1 cellular context compared by ENCODE assay signal in genomic region chr2:20439193-20439475, GRCh38.
TF ChIP-seq lines count a peak whose summit lies in the region.

No MANE protein-coding gene starts in this region.

TF ChIP-seq in HepG2, 621 proteins besides CTCF, POLR2A, EP300 and RAD21 (continued from another document and continues in another):
- TF ChIP-seq ZNF800 (CRISPR knock-in tag; IDR thresholded peaks at IDR 0.05) (no peak), ZNF543 (CRISPR knock-in tag; IDR thresholded peaks at IDR 0.05) (no peak), RXRB (CRISPR knock-in tag; IDR thresholded peaks at IDR 0.05; ENCODE audit: borderline replicate concordance) (no peak; the same call in 1 of the 2 replicates), ZFY (CRISPR knock-in tag; IDR thresholded peaks at IDR 0.05) (no peak), SP1 (IDR thresholded peaks at IDR 0.05) (no peak), SP1 (CRISPR knock-in tag; IDR thresholded peaks at IDR 0.05) (no peak), PAF1 (CRISPR knock-in tag; IDR thresholded peaks at IDR 0.05) (no peak), ZNF33A (CRISPR knock-in tag; IDR thresholded peaks at IDR 0.05; ENCODE audit: borderline replicate concordance) (no peak), ONECUT2 (CRISPR knock-in tag; IDR thresholded peaks at IDR 0.05) (peak; percentile 64), HOXA3 (CRISPR knock-in tag; IDR thresholded peaks at IDR 0.05) (no peak), ATAD3A (CRISPR knock-in tag; IDR thresholded peaks at IDR 0.05) (no peak), SUZ12 (IDR thresholded peaks at IDR 0.05; ENCODE audit: low read depth, low read length) (no peak), ZBTB3 (CRISPR knock-in tag; IDR thresholded peaks at IDR 0.05; ENCODE audit: borderline replicate concordance, low read depth) (no peak), ZMYM3 (CRISPR knock-in tag; IDR thresholded peaks at IDR 0.05) (0 out of 2 replicates have a peak, but pooled peaks have one; percentile 43), ZNF547 (CRISPR knock-in tag; IDR thresholded peaks at IDR 0.05) (no peak), CAMTA2 (CRISPR knock-in tag; IDR thresholded peaks at IDR 0.05; ENCODE audit: borderline replicate concordance) (no peak), CHD4 (IDR thresholded peaks at IDR 0.05; ENCODE audit: borderline replicate concordance, low read length) (0 out of 2 replicates have a peak, but pooled peaks have one; percentile 16), ZNF768 (CRISPR knock-in tag; IDR thresholded peaks at IDR 0.05) (no peak), SOX13 (IDR thresholded peaks at IDR 0.05) (peak; percentile 27; the same call in 1 of the 2 replicates), SOX13 (CRISPR knock-in tag; conservative IDR thresholded peaks at IDR 0.05 in 1 of 2, IDR thresholded peaks at IDR 0.05 in 1 of 2) (peak in 1 of 2 experiments; percentile 44; a peak in 1 of 4 replicates), ZNF550 (CRISPR knock-in tag; IDR thresholded peaks at IDR 0.05; ENCODE audit: borderline replicate concordance) (no peak), MLX (CRISPR knock-in tag; IDR thresholded peaks at IDR 0.05) (no peak), MTA1 (CRISPR knock-in tag; IDR thresholded peaks at IDR 0.05; ENCODE audit: borderline replicate concordance) (no peak), IRF9 (CRISPR knock-in tag; IDR thresholded peaks at IDR 0.05; ENCODE audit: borderline replicate concordance) (no peak), PAX8 (CRISPR knock-in tag; IDR thresholded peaks at IDR 0.05; ENCODE audit: borderline replicate concordance) (no peak), ZSCAN20 (CRISPR knock-in tag; IDR thresholded peaks at IDR 0.05; ENCODE audit: borderline replicate concordance) (no peak), CEBPG (CRISPR knock-in tag; IDR thresholded peaks at IDR 0.05) (0 out of 2 replicates have a peak, but pooled peaks have one; percentile 20), ARID3A (IDR thresholded peaks at IDR 0.05; ENCODE audit: low read depth, low read length) (peak; percentile 68; the same call in 1 of the 2 replicates), SOX5 (CRISPR knock-in tag; IDR thresholded peaks at IDR 0.05; ENCODE audit: borderline replicate concordance) (peak; percentile 45), ZNF678 (CRISPR knock-in tag; IDR thresholded peaks at IDR 0.05) (no peak), HIC2 (CRISPR knock-in tag; IDR thresholded peaks at IDR 0.05; ENCODE audit: low read depth) (no peak), ZNF276 (CRISPR knock-in tag; IDR thresholded peaks at IDR 0.05; ENCODE audit: low read depth) (no peak), ZNF605 (CRISPR knock-in tag; IDR thresholded peaks at IDR 0.05) (no peak), DMAP1 (CRISPR knock-in tag; IDR thresholded peaks at IDR 0.05) (no peak), ZNF317 (CRISPR knock-in tag; IDR thresholded peaks at IDR 0.05) (no peak), ZNF451 (CRISPR knock-in tag; IDR thresholded peaks at IDR 0.05) (no peak), ZNF614 (CRISPR knock-in tag; IDR thresholded peaks at IDR 0.05; ENCODE audit: borderline replicate concordance) (no peak), ZZZ3 (CRISPR knock-in tag; IDR thresholded peaks at IDR 0.05; ENCODE audit: borderline replicate concordance) (no peak), ZIK1 (CRISPR knock-in tag; IDR thresholded peaks at IDR 0.05; ENCODE audit: borderline replicate concordance, low read depth) (no peak), ZNF225 (CRISPR knock-in tag; IDR thresholded peaks at IDR 0.05) (no peak), ZBTB4 (CRISPR knock-in tag; IDR thresholded peaks at IDR 0.05; ENCODE audit: borderline replicate concordance) (no peak), FOXA1 (IDR thresholded peaks at IDR 0.05) (no peak), FOXA1 (CRISPR knock-in tag; IDR thresholded peaks at IDR 0.05) (peak; percentile 13; the same call in 1 of the 2 replicates), NFKB2 (CRISPR knock-in tag; IDR thresholded peaks at IDR 0.05; ENCODE audit: borderline replicate concordance) (no peak), HNF1A (IDR thresholded peaks at IDR 0.05; ENCODE audit: low read depth) (no peak), HNF1A (CRISPR knock-in tag; IDR thresholded peaks at IDR 0.05; ENCODE audit: borderline replicate concordance) (no peak), ZMYM2 (CRISPR knock-in tag; IDR thresholded peaks at IDR 0.05) (peak; percentile 67; the same call in 1 of the 2 replicates)
